1 cellular context compared by ENCODE assay signal in genomic region chr11:64804346-64805210, GRCh38.
TF ChIP-seq lines count a peak whose summit lies in the region.

No MANE protein-coding gene starts in this region.

TF ChIP-seq in K562, 482 proteins besides CTCF, POLR2A, EP300 and RAD21:
- TF ChIP-seq CREB5 (CRISPR knock-in tag; IDR thresholded peaks at IDR 0.05): no peak
- no peak for TF ChIP-seq KAT7 (CRISPR knock-in tag; IDR thresholded peaks at IDR 0.05; ENCODE audit: borderline replicate concordance)
- no peak for TF ChIP-seq ZNF146 (CRISPR knock-in tag; IDR thresholded peaks at IDR 0.05; ENCODE audit: unreplicated experiment)
- no peak for TF ChIP-seq FOXA3 (CRISPR knock-in tag; conservative IDR thresholded peaks at IDR 0.05 in 1 of 2, IDR thresholded peaks at IDR 0.05 in 1 of 2)
- TF ChIP-seq RBFOX2 (IDR thresholded peaks at IDR 0.05; ENCODE audit: low read depth, low read length): peak; percentile 37
- no peak for TF ChIP-seq TARDBP (IDR thresholded peaks at IDR 0.05)
- TF ChIP-seq ARID1B (IDR thresholded peaks at IDR 0.05): no peak
- TF ChIP-seq ZNF175 (CRISPR knock-in tag; IDR thresholded peaks at IDR 0.05; ENCODE audit: low read depth): no peak
- TF ChIP-seq ZBTB33 (CRISPR knock-in tag; IDR thresholded peaks at IDR 0.05): peak; percentile 84
- no peak for TF ChIP-seq RNF219 (CRISPR knock-in tag; IDR thresholded peaks at IDR 0.05)
- TF ChIP-seq SMAD3 (CRISPR knock-in tag; conservative IDR thresholded peaks at IDR 0.05): no peak
- TF ChIP-seq CBX1 (IDR thresholded peaks at IDR 0.05; ENCODE audit: low read depth): no peak
